20 cellular contexts compared by ENCODE assay signal in the genomic region with DNA sequence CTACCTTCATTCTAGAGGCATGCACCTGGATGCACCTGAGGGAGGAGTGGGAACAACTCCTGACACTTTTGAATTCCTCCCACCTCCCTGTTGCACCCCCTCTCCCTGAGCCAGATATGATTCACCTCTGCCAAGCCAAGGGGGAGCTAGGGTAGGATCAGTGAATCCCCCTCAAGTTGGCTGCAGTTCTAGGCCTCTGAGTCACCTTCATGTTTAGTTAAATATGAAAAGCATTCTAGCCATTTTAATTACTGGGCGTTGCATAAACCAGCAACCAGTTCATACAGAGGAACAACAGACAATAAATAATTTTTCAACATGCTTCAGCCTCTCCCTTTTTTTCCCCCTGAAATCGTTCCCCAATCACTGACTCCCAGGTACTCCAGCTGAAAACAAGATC.
DNase-seq lines count a peak whose midpoint lies in the region; ATAC-seq and TF ChIP-seq lines count a peak whose summit lies in the region.
"Had no signal": no experiment of that assay in that cellular context is flagged by ENCODE, and none has a peak within 500 bp of the region (broad histone marks: within the 10 kb centered on the region; RNA-seq: fewer than 3 reads in every experiment).

No MANE protein-coding gene starts in this region.

- no peak overlapping the region for H3K4me3 Mint-ChIP-seq in GM23338
- no peak overlapping the region for H3K4me3 Mint-ChIP-seq in activated naive CD4-positive, alpha-beta T cell treated with anti-CD3 and anti-CD28 coated beads, Interleukin-2, amount 10 ng/mL, durations not matched to agents 7 days and 5 days
- H3K4me3 Mint-ChIP-seq: CD4-positive, CD25-positive, alpha-beta regulatory T cell had no signal

- H3K36me3 Mint-ChIP-seq in GM23338 (ENCODE audit: low read depth) = no peaks in the 10 kb centered on the region
- no peaks in the 10 kb centered on the region for H3K36me3 Mint-ChIP-seq in activated naive CD4-positive, alpha-beta T cell treated with anti-CD3 and anti-CD28 coated beads, Interleukin-2, amount 10 ng/mL, durations not matched to agents 7 days and 5 days
- H3K36me3 Mint-ChIP-seq: CD4-positive, CD25-positive, alpha-beta regulatory T cell had no signal

- no peaks in the 10 kb centered on the region for H3K79me2 ChIP-seq in GM23338 (replicated peaks; ENCODE audit: insufficient read depth)

- peak; percentile 17 for DNase-seq in A172 (ENCODE audit: low spot score)
- DNase-seq in HS-5 (ENCODE audit: low read depth) = peak; percentile 29
- peak; percentile 29 for DNase-seq in RWPE2 (ENCODE audit: low spot score)
- peak; percentile 24 to 54 for DNase-seq in foreskin keratinocyte
- DNase-seq in GM23338 (ENCODE audit: low spot score) = no peak
- no peak for DNase-seq in activated naive CD4-positive, alpha-beta T cell treated with anti-CD3 and anti-CD28 coated beads, Interleukin-2, amount 10 ng/mL, durations not matched to agents 7 days and 5 days
- DNase-seq in midbrain (lab: John Stamatoyannopoulos, UW) = no peak
- DNase-seq in gastrocnemius medialis = no peak
- DNase-seq: AML-193; Calu3; CD4-positive, CD25-positive, alpha-beta regulatory T cell; DMS79; GOT3; IMR-90; NCI-H1436 treated with DMSO at 0.1 percent for 48 hours; NCI-H2081; NCI-H524 treated with DMSO at 0.1 percent for 48 hours; PC-9; Right ventricle myocardium superior had no signal

- H3K4me1 Mint-ChIP-seq in GM23338 = peaks cover 2% of the 10 kb centered on the region; the same call in 1 of the 3 replicates
- no peaks in the 10 kb centered on the region for H3K4me1 Mint-ChIP-seq in activated naive CD4-positive, alpha-beta T cell treated with anti-CD3 and anti-CD28 coated beads, Interleukin-2, amount 10 ng/mL, durations not matched to agents 7 days and 5 days
- H3K4me1 Mint-ChIP-seq: CD4-positive, CD25-positive, alpha-beta regulatory T cell had no signal

- no peak overlapping the region for H2AFZ ChIP-seq in GM23338
- H2AFZ ChIP-seq: PC-9 had no signal

- H3K9me3 Mint-ChIP-seq in GM23338 = no peaks in the 10 kb centered on the region
- peaks cover 4% of the 10 kb centered on the region for H3K9me3 Mint-ChIP-seq in activated naive CD4-positive, alpha-beta T cell treated with anti-CD3 and anti-CD28 coated beads, Interleukin-2, amount 10 ng/mL, durations not matched to agents 7 days and 5 days

- in situ Hi-C loops in gastrocnemius medialis (cut with MboI; ENCODE audit: low sequenced_read_pairs in 4 of 4) = loop anchor here in 1 of 4 donors (25.0 kb wide), 1 partner anchor 97 kb away; no protein-coding TSS in a partner anchor

- no peak for TF ChIP-seq POLR2A in gastrocnemius medialis (IDR thresholded peaks at IDR 0.05)

- no peaks in the 10 kb centered on the region for H4K20me1 ChIP-seq in GM23338 (replicated peaks; ENCODE audit: insufficient read depth)

- TF ChIP-seq CTCF in RWPE2 (IDR thresholded peaks at IDR 0.05; ENCODE audit: poor library complexity, severe bottlenecking) = no peak
- no peak for TF ChIP-seq CTCF in foreskin keratinocyte (conservative IDR thresholded peaks at IDR 0.05)
- TF ChIP-seq CTCF in GM23338 (conservative IDR thresholded peaks at IDR 0.05; ENCODE audit: low read depth in 2 of 2) = no peak
- TF ChIP-seq CTCF in gastrocnemius medialis (IDR thresholded peaks at IDR 0.05 in 4 of 5, conservative IDR thresholded peaks at IDR 0.05 in 1 of 5) = no peak

- H3K9me3 ChIP-seq in RWPE2 (ENCODE audit: severe bottlenecking) = no peaks in the 10 kb centered on the region
- H3K9me3 ChIP-seq in gastrocnemius medialis = no peaks in the 10 kb centered on the region
- H3K9me3 ChIP-seq: A549 had no signal

- no peaks in the 10 kb centered on the region for H3K9me2 ChIP-seq in GM23338 (ENCODE audit: insufficient read depth)

- H3K27ac Mint-ChIP-seq in GM23338 = no peak overlapping the region; the same call in 1 of the 2 replicates
- H3K27ac Mint-ChIP-seq in activated naive CD4-positive, alpha-beta T cell treated with anti-CD3 and anti-CD28 coated beads, Interleukin-2, amount 10 ng/mL, durations not matched to agents 7 days and 5 days = no peak overlapping the region
- H3K27ac Mint-ChIP-seq: CD4-positive, CD25-positive, alpha-beta regulatory T cell had no signal

- no peaks in the 10 kb centered on the region for H3F3A ChIP-seq in GM23338 (replicated peaks; ENCODE audit: low read depth)

- H3K27me3 ChIP-seq in RWPE2 (ENCODE audit: insufficient read depth, poor library complexity, severe bottlenecking) = no peaks in the 10 kb centered on the region
- H3K27me3 ChIP-seq in foreskin keratinocyte = no peaks in the 10 kb centered on the region
- H3K27me3 ChIP-seq in GM23338 (ENCODE audit: insufficient read depth) = no peaks in the 10 kb centered on the region
- H3K27me3 ChIP-seq in gastrocnemius medialis = no peaks in the 10 kb centered on the region

- no peak overlapping the region for H3K4me3 ChIP-seq in RWPE2 (ENCODE audit: severe bottlenecking)
- no peak overlapping the region for H3K4me3 ChIP-seq in GM23338
- no peak overlapping the region for H3K4me3 ChIP-seq in gastrocnemius medialis
- H3K4me3 ChIP-seq: A549, PC-9 had no signal

- H3K36me3 ChIP-seq in RWPE2 (ENCODE audit: low read depth) = no peaks in the 10 kb centered on the region
- no peaks in the 10 kb centered on the region for H3K36me3 ChIP-seq in GM23338 (ENCODE audit: insufficient read depth)
- H3K36me3 ChIP-seq in gastrocnemius medialis = no peaks in the 10 kb centered on the region

- H3K27ac ChIP-seq in RWPE2 (ENCODE audit: poor library complexity, severe bottlenecking) (no peak overlapping the region), foreskin keratinocyte (no peak overlapping the region), GM23338 (ENCODE audit: low read depth) (no peak overlapping the region), gastrocnemius medialis (no peak overlapping the region)
- H3K27ac ChIP-seq: A549, PC-9 had no signal

- H3K27me3 Mint-ChIP-seq in GM23338 (ENCODE audit: insufficient read depth, low read depth, poor library complexity) = no peaks in the 10 kb centered on the region
- H3K27me3 Mint-ChIP-seq in activated naive CD4-positive, alpha-beta T cell treated with anti-CD3 and anti-CD28 coated beads, Interleukin-2, amount 10 ng/mL, durations not matched to agents 7 days and 5 days = no peaks in the 10 kb centered on the region
- H3K27me3 Mint-ChIP-seq: CD4-positive, CD25-positive, alpha-beta regulatory T cell had no signal

- H3K4me2 ChIP-seq in GM23338 = no peak overlapping the region
- H3K4me2 ChIP-seq: A549, PC-9 had no signal

- intact Hi-C loops in gastrocnemius medialis (cut with DNase I; ENCODE audit: low total_unique reads) = no loop called here

- CTCF ChIA-PET in activated naive CD4-positive, alpha-beta T cell treated with anti-CD3 and anti-CD28 coated beads, Interleukin-2, amount 10 ng/mL, durations not matched to agents 7 days and 5 days (lab: Charles Lee) = no interaction called here

- H3K4me1 ChIP-seq in RWPE2 (ENCODE audit: insufficient read depth, poor library complexity, severe bottlenecking) (no peaks in the 10 kb centered on the region), foreskin keratinocyte (no peaks in the 10 kb centered on the region), GM23338 (ENCODE audit: insufficient read depth) (no peaks in the 10 kb centered on the region), gastrocnemius medialis (no peaks in the 10 kb centered on the region)
- H3K4me1 ChIP-seq: A549 had no signal

- peak; percentile 68 for ATAC-seq in RWPE2 (ENCODE audit: low read depth)
- peak; percentile 67 for ATAC-seq in foreskin keratinocyte
- no peak for ATAC-seq in GM23338
- no peak for ATAC-seq in gastrocnemius medialis
- ATAC-seq: A549 had no signal

Comparison
In these comparisons a context has a peak if more than half of its experiments do, and no peak if none do; other contexts are left out.
1. DNase-seq: peak in A172 (single experiment), HS-5 (single experiment), RWPE2 (single experiment) and foreskin keratinocyte (2 of 2); none in GM23338 (single experiment), activated naive CD4-positive, alpha-beta T cell treated with anti-CD3 and anti-CD28 coated beads, Interleukin-2, amount 10 ng/mL, durations not matched to agents 7 days and 5 days (single experiment), midbrain (single experiment) and gastrocnemius medialis (0 of 2).
2. ATAC-seq: peak in RWPE2 (single experiment) and foreskin keratinocyte (single experiment); none in GM23338 (single experiment) and gastrocnemius medialis (0 of 2).